Comparison of ENCODE assay signal across 1 cellular context in genomic region chr20:16828666-16829305, GRCh38.
TF ChIP-seq lines count a peak whose summit lies in the region.

No MANE protein-coding gene starts in this region.

TF ChIP-seq in WTC11, 78 proteins besides CTCF, POLR2A, EP300 and RAD21 (continued from another document):
- TF ChIP-seq, protein P1, sequence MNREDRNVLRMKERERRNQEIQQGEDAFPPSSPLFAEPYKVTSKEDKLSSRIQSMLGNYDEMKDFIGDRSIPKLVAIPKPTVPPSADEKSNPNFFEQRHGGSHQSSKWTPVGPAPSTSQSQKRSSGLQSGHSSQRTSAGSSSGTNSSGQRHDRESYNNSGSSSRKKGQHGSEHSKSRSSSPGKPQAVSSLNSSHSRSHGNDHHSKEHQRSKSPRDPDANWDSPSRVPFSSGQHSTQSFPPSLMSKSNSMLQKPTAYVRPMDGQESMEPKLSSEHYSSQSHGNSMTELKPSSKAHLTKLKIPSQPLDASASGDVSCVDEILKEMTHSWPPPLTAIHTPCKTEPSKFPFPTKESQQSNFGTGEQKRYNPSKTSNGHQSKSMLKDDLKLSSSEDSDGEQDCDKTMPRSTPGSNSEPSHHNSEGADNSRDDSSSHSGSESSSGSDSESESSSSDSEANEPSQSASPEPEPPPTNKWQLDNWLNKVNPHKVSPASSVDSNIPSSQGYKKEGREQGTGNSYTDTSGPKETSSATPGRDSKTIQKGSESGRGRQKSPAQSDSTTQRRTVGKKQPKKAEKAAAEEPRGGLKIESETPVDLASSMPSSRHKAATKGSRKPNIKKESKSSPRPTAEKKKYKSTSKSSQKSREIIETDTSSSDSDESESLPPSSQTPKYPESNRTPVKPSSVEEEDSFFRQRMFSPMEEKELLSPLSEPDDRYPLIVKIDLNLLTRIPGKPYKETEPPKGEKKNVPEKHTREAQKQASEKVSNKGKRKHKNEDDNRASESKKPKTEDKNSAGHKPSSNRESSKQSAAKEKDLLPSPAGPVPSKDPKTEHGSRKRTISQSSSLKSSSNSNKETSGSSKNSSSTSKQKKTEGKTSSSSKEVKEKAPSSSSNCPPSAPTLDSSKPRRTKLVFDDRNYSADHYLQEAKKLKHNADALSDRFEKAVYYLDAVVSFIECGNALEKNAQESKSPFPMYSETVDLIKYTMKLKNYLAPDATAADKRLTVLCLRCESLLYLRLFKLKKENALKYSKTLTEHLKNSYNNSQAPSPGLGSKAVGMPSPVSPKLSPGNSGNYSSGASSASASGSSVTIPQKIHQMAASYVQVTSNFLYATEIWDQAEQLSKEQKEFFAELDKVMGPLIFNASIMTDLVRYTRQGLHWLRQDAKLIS (CRISPR knock-in tag; IDR thresholded peaks at IDR 0.05; ENCODE audit: borderline replicate concordance): no peak
- TF ChIP-seq ATF1 (CRISPR knock-in tag; IDR thresholded peaks at IDR 0.05) (no peak), IRF2 (CRISPR knock-in tag; IDR thresholded peaks at IDR 0.05; ENCODE audit: borderline replicate concordance, low read depth) (no peak), ZNF425 (CRISPR knock-in tag; conservative IDR thresholded peaks at IDR 0.05) (no peak), ZBTB21 (CRISPR knock-in tag; IDR thresholded peaks at IDR 0.05; ENCODE audit: borderline replicate concordance) (no peak), FOXP1 (CRISPR knock-in tag; IDR thresholded peaks at IDR 0.05; ENCODE audit: borderline replicate concordance) (no peak), TEAD4 (CRISPR knock-in tag; IDR thresholded peaks at IDR 0.05) (no peak), MXD4 (CRISPR knock-in tag; IDR thresholded peaks at IDR 0.05; ENCODE audit: borderline replicate concordance) (no peak), ZNF416 (CRISPR knock-in tag; IDR thresholded peaks at IDR 0.05) (no peak), HMGXB4 (CRISPR knock-in tag; IDR thresholded peaks at IDR 0.05) (no peak)
- TF ChIP-seq, protein P2, sequence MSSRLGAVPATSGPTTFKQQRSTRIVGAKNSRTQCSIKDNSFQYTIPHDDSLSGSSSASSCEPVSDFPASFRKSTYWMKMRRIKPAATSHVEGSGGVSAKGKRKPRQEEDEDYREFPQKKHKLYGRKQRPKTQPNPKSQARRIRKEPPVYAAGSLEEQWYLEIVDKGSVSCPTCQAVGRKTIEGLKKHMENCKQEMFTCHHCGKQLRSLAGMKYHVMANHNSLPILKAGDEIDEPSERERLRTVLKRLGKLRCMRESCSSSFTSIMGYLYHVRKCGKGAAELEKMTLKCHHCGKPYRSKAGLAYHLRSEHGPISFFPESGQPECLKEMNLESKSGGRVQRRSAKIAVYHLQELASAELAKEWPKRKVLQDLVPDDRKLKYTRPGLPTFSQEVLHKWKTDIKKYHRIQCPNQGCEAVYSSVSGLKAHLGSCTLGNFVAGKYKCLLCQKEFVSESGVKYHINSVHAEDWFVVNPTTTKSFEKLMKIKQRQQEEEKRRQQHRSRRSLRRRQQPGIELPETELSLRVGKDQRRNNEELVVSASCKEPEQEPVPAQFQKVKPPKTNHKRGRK (CRISPR knock-in tag; IDR thresholded peaks at IDR 0.05; ENCODE audit: borderline replicate concordance): no peak
- TF ChIP-seq, protein P3, sequence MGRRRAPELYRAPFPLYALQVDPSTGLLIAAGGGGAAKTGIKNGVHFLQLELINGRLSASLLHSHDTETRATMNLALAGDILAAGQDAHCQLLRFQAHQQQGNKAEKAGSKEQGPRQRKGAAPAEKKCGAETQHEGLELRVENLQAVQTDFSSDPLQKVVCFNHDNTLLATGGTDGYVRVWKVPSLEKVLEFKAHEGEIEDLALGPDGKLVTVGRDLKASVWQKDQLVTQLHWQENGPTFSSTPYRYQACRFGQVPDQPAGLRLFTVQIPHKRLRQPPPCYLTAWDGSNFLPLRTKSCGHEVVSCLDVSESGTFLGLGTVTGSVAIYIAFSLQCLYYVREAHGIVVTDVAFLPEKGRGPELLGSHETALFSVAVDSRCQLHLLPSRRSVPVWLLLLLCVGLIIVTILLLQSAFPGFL (CRISPR knock-in tag; IDR thresholded peaks at IDR 0.05; ENCODE audit: borderline replicate concordance): no peak
